ENCODE assay signal across 8 cellular contexts in genomic region chr17:60599220-60599619, GRCh38. TPM values are rescaled to one million over a fixed set of nuclear protein-coding genes. Genes with fewer than 3 reads are reported as not detected.
A peak's percentile ranks its signal among the peaks of the same experiment; 100 is the strongest.
DNase-seq lines count a peak whose midpoint lies in the region; ATAC-seq and TF ChIP-seq lines count a peak whose summit lies in the region.

No MANE protein-coding gene starts in this region.

- TF ChIP-seq CTCF in heart left ventricle (IDR thresholded peaks at IDR 0.05) = no peak
- no peak for TF ChIP-seq CTCF in SU-DHL-6 (IDR thresholded peaks at IDR 0.05; ENCODE audit: insufficient read depth, low read length, poor library complexity, severe bottlenecking)
- no peak for TF ChIP-seq CTCF in foreskin fibroblast (IDR thresholded peaks at IDR 0.05; ENCODE audit: low read depth, low read length)
- TF ChIP-seq CTCF in omental fat pad (IDR thresholded peaks at IDR 0.05) = no peak

- H3K27ac ChIP-seq in heart left ventricle (peak overlapping the region; percentile 89 to 100 (median 96)), SU-DHL-6 (ENCODE audit: low read depth, low read length) (peak overlapping the region; percentile 80), skeletal muscle tissue (ENCODE audit: low read depth, low read length) (peak overlapping the region; percentile 96)

- TF ChIP-seq POLR2A in heart left ventricle (IDR thresholded peaks at IDR 0.05) = no peak

- WGBS in heart left ventricle, 4 donors = 1% methylated on average over 17 of the region's 17 CpGs

- H3K4me3 ChIP-seq in heart left ventricle (peak overlapping the region; percentile 56 to 98 (median 92)), SU-DHL-6 (ENCODE audit: insufficient read depth, low read length, poor library complexity, severe bottlenecking) (peak overlapping the region; percentile 74), foreskin fibroblast (ENCODE audit: low read depth in 1 of 2, low read length in 2 of 2) (peak overlapping the region; percentile 90 to 97), skeletal muscle tissue (ENCODE audit: low read length in 3 of 3) (peak overlapping the region; percentile 96 to 99 (median 98))

- ATAC-seq in heart left ventricle (no peak), omental fat pad (ENCODE audit: low FRiP score) (no peak)

- intact Hi-C loops in heart left ventricle (cut with DNase I) = loop anchor here in 3 of 10 donors (1.0 to 5.0 kb wide), 4 partner anchors 22 to 78 kb away; partner anchors contain the start of genes APPBP2 (in 1 of the 3) and BCAS3 (in 1 of the 3)
- intact Hi-C loops in cardiac septum (cut with DNase I) = no loop called here

- peak overlapping the region; percentile 93 for H3K9ac ChIP-seq in SU-DHL-6 (ENCODE audit: low read length)
- peak overlapping the region; percentile 87 to 98 (median 93) for H3K9ac ChIP-seq in skeletal muscle tissue (ENCODE audit: low read depth in 1 of 3, low read length in 3 of 3)

- peaks cover 3% of the 10 kb centered on the region; the same call in 1 of the 2 replicates for H4K20me1 ChIP-seq in SU-DHL-6 (ENCODE audit: low read depth, low read length)

- peaks cover 42% of the 10 kb centered on the region for H3K79me2 ChIP-seq in SU-DHL-6 (ENCODE audit: insufficient read depth, low read length)

- H3K27me3 ChIP-seq in heart left ventricle (no peaks in the 10 kb centered on the region), SU-DHL-6 (ENCODE audit: low read length) (no peaks in the 10 kb centered on the region), skeletal muscle tissue (ENCODE audit: control insufficient read depth in 3 of 3, insufficient read depth in 3 of 3, low read length in 3 of 3) (no peaks in the 10 kb centered on the region)

- peak overlapping the region; percentile 94 for H2AFZ ChIP-seq in SU-DHL-6 (ENCODE audit: low read depth, low read length, severe bottlenecking)

- DNase-seq in heart left ventricle = no peak
- DNase-seq in cardiac septum (ENCODE audit: low spot score) = no peak
- DNase-seq in foreskin fibroblast = no peak
- DNase-seq in cerebellar cortex (ENCODE audit: low spot score) = no peak
- DNase-seq in omental fat pad (ENCODE audit: low spot score) = no peak
- DNase-seq in NCI-H1417 (lab: John Stamatoyannopoulos, UW) = no peak

- H3K4me1 ChIP-seq in heart left ventricle = peaks cover 0 to 43% (median 16%) of the 10 kb centered on the region in 12 donors
- peaks cover 3 to 14% (median 8%) of the 10 kb centered on the region in 3 donors for H3K4me1 ChIP-seq in skeletal muscle tissue (ENCODE audit: control insufficient read depth in 3 of 3, insufficient read depth in 3 of 3, low read length in 3 of 3)

- H3K36me3 ChIP-seq in heart left ventricle = no peaks in the 10 kb centered on the region
- no peaks in the 10 kb centered on the region for H3K36me3 ChIP-seq in SU-DHL-6 (ENCODE audit: low read length)
- H3K36me3 ChIP-seq in skeletal muscle tissue (ENCODE audit: control insufficient read depth in 3 of 3, insufficient read depth in 3 of 3, low read length in 3 of 3) = no peaks in the 10 kb centered on the region

- peak overlapping the region; percentile 75 for H3K4me2 ChIP-seq in SU-DHL-6 (ENCODE audit: low read depth, low read length, poor library complexity, severe bottlenecking)

- H3K9me3 ChIP-seq in heart left ventricle = no peaks in the 10 kb centered on the region
- no peaks in the 10 kb centered on the region for H3K9me3 ChIP-seq in SU-DHL-6 (ENCODE audit: insufficient read depth, low read length)
- no peaks in the 10 kb centered on the region for H3K9me3 ChIP-seq in skeletal muscle tissue (ENCODE audit: control insufficient read depth in 3 of 3, low read length in 3 of 3)

- H3F3A ChIP-seq in SU-DHL-6 (ENCODE audit: insufficient read depth) = 0 out of 2 replicates have a peak, but pooled peaks cover 6% of the 10 kb centered on the region

- H3K9me2 ChIP-seq in SU-DHL-6 (replicated peaks; ENCODE audit: insufficient read depth, low read length) = no peaks in the 10 kb centered on the region

RNA-seq across cellular contexts. Expression of gene PPM1D, which starts 0.8 kb away (rescaled TPM):
- total RNA-seq in heart left ventricle = 10 to 100 TPM in 2 of 9 donors, 1 to 10 TPM in 7; 6.2 to 11.4 (median 7.7) TPM
- polyA plus RNA-seq in heart left ventricle = 1 to 10 TPM; 1.9 to 6.4 TPM
- 6.2 TPM for total RNA-seq in cardiac septum
- 7.3 TPM for total RNA-seq in skeletal muscle tissue
- total RNA-seq in omental fat pad = 10 to 100 TPM; 11.1 to 32.0 (median 13.3) TPM
